ENCODE assay signal across 17 cellular contexts in genomic region chr4:4443821-4444220, GRCh38. TPM values are rescaled to one million over a fixed set of nuclear protein-coding genes. Genes with fewer than 3 reads are reported as not detected.
DNase-seq lines count a peak whose midpoint lies in the region; ATAC-seq and TF ChIP-seq lines count a peak whose summit lies in the region.
"Had no signal": no experiment of that assay in that cellular context is flagged by ENCODE, and none has a peak within 500 bp of the region (broad histone marks: within the 10 kb centered on the region; RNA-seq: fewer than 3 reads in every experiment).

No MANE protein-coding gene starts in this region.

- H3K4me3 ChIP-seq in GM23248 (no peak overlapping the region), RWPE2 (ENCODE audit: severe bottlenecking) (no peak overlapping the region), fibroblast of lung (replicated peaks in 1 of 4; ENCODE audit: control extremely low read depth in 1 of 4, insufficient read depth in 1 of 4, low read depth in 3 of 4, low read length in 4 of 4) (no peak overlapping the region), MG63 (no peak overlapping the region), OCI-LY7 (ENCODE audit: low read depth, low read length, poor library complexity, severe bottlenecking) (no peak overlapping the region)
- H3K4me3 ChIP-seq: left lung, thoracic aorta had no signal

- in situ Hi-C loops in GM23248 (cut with MboI) = no loop called here

- peak; percentile 64; the same call in 2 of the 3 replicates for ATAC-seq in RWPE2 (ENCODE audit: low read depth)
- no peak for ATAC-seq in HG02938 (IDR thresholded peaks at IDR 0.05; ENCODE audit: unreplicated experiment)
- ATAC-seq: activated naive CD4-positive, alpha-beta T cell treated with anti-CD3 and anti-CD28 coated beads, Interleukin-2, amount 50 U/mL, for 72 hours; left lung had no signal

- H3K9me2 ChIP-seq in GM23248 (ENCODE audit: insufficient read depth) = no peaks in the 10 kb centered on the region
- H3K9me2 ChIP-seq in OCI-LY7 (ENCODE audit: insufficient read depth, low read length) = no peaks in the 10 kb centered on the region

- H3K79me2 ChIP-seq in GM23248 (ENCODE audit: insufficient read depth) (peaks cover 7% of the 10 kb centered on the region; the same call in 1 of the 2 replicates), fibroblast of lung (ENCODE audit: control insufficient read depth, insufficient read depth, low read length) (no peaks in the 10 kb centered on the region), OCI-LY7 (ENCODE audit: insufficient read depth, low read depth, low read length) (no peaks in the 10 kb centered on the region)

- intact Hi-C loops in OCI-LY7 (cut with micrococcal nuclease; ENCODE audit: unreplicated experiment) = no loop called here

- no peak for TF ChIP-seq CTCF in RWPE2 (IDR thresholded peaks at IDR 0.05; ENCODE audit: poor library complexity, severe bottlenecking)
- TF ChIP-seq CTCF in fibroblast of lung (conservative IDR thresholded peaks at IDR 0.05 in 1 of 2, IDR thresholded peaks at IDR 0.05 in 1 of 2; ENCODE audit: low read depth in 1 of 2, low read length in 2 of 2) = no peak
- no peak for TF ChIP-seq CTCF in progenitor cell of endocrine pancreas (IDR thresholded peaks at IDR 0.05; ENCODE audit: unreplicated experiment)
- no peak for TF ChIP-seq CTCF in OCI-LY7 (conservative IDR thresholded peaks at IDR 0.05; ENCODE audit: low read length)

- H4K20me1 ChIP-seq in GM23248 (ENCODE audit: insufficient read depth) (no peaks in the 10 kb centered on the region), fibroblast of lung (ENCODE audit: control insufficient read depth, extremely low read depth, insufficient read depth, low read length) (no peaks in the 10 kb centered on the region), OCI-LY7 (ENCODE audit: insufficient read depth, low read length) (no peaks in the 10 kb centered on the region)

- DNase-seq in GM23248 = peak; percentile 71
- no peak for DNase-seq in RWPE2 (ENCODE audit: low spot score)
- peak; percentile 36 to 83 for DNase-seq in fibroblast of lung (ENCODE audit: low read depth in 2 of 2)
- DNase-seq in progenitor cell of endocrine pancreas (ENCODE audit: low spot score, unreplicated experiment) = no peak
- DNase-seq in cerebellar cortex (ENCODE audit: low spot score) = no peak
- no peak for DNase-seq in MG63
- no peak for DNase-seq in OCI-LY7 (ENCODE audit: low spot score)
- DNase-seq: COR-L47; cortex of kidney; left lung; NCI-H524; SHP77; stimulated activated CD4-positive, alpha-beta T cell treated with anti-CD3 and anti-CD28 coated beads, Interleukin-12 subunit alpha, Interleukin-12 subunit beta, amount 100 ng/mL, for 4 hours had no signal

- no peaks in the 10 kb centered on the region for H3K9me3 Mint-ChIP-seq in progenitor cell of endocrine pancreas (ENCODE audit: low read depth)
- H3K9me3 Mint-ChIP-seq: activated naive CD4-positive, alpha-beta T cell treated with anti-CD3 and anti-CD28 coated beads, Interleukin-2, amount 50 U/mL, for 72 hours had no signal

- no peaks in the 10 kb centered on the region for H3K36me3 ChIP-seq in GM23248 (ENCODE audit: low read depth)
- H3K36me3 ChIP-seq in RWPE2 (ENCODE audit: low read depth) = peaks cover 6% of the 10 kb centered on the region; the same call in 1 of the 2 replicates
- H3K36me3 ChIP-seq in fibroblast of lung (ENCODE audit: control insufficient read depth, insufficient read depth, low read length) = no peaks in the 10 kb centered on the region
- no peaks in the 10 kb centered on the region for H3K36me3 ChIP-seq in MG63
- H3K36me3 ChIP-seq in OCI-LY7 (ENCODE audit: insufficient read depth, low read length) = peaks cover 3% of the 10 kb centered on the region
- H3K36me3 ChIP-seq: left lung, thoracic aorta had no signal

- no peak overlapping the region for H2AFZ ChIP-seq in GM23248
- no peak overlapping the region for H2AFZ ChIP-seq in fibroblast of lung (ENCODE audit: low read length)
- H2AFZ ChIP-seq in OCI-LY7 (ENCODE audit: low read length) = no peak overlapping the region

- H3K4me1 ChIP-seq in GM23248 (ENCODE audit: insufficient read depth) (peaks cover 34% of the 10 kb centered on the region), RWPE2 (ENCODE audit: insufficient read depth, poor library complexity, severe bottlenecking) (peaks cover 8% of the 10 kb centered on the region), fibroblast of lung (ENCODE audit: control insufficient read depth, extremely low read depth, insufficient read depth, low read length) (no peaks in the 10 kb centered on the region), OCI-LY7 (ENCODE audit: insufficient read depth, low read length, poor library complexity, severe bottlenecking) (no peaks in the 10 kb centered on the region)
- H3K4me1 ChIP-seq: left lung had no signal

- no peaks in the 10 kb centered on the region for H3K27me3 Mint-ChIP-seq in progenitor cell of endocrine pancreas

- BruUV-seq in OCI-LY7 (replicated peaks; lab: Mats Ljungman, UMichigan) = no TSS peak

- H3K4me2 ChIP-seq in GM23248 (ENCODE audit: unreplicated experiment) = peak overlapping the region; percentile 31
- no peak overlapping the region for H3K4me2 ChIP-seq in fibroblast of lung (ENCODE audit: extremely low read depth, insufficient read depth, low read length)
- no peak overlapping the region for H3K4me2 ChIP-seq in OCI-LY7 (ENCODE audit: low read length)

- H3K4me3 Mint-ChIP-seq in progenitor cell of endocrine pancreas (ENCODE audit: low read depth) = no peak overlapping the region

- peaks cover 13% of the 10 kb centered on the region for H3K4me1 Mint-ChIP-seq in progenitor cell of endocrine pancreas (ENCODE audit: low read depth)

- POLR2A ChIA-PET in OCI-LY7 (lab: Charles Lee) = no interaction called here

- WGBS in GM23248 (ENCODE audit: low coverage in 1 of 2, low lambda C conversion rate in 2 of 2, missing lambda C conversion rate in 2 of 2), 2 experiments = 50 to 55% methylated on average over 2 of the region's 2 CpGs

- H3K27ac Mint-ChIP-seq in progenitor cell of endocrine pancreas = peak overlapping the region; percentile 9

- H3K9ac ChIP-seq in GM23248 = no peak overlapping the region
- H3K9ac ChIP-seq in fibroblast of lung (ENCODE audit: insufficient read depth, low read length) = no peak overlapping the region

- H3K27me3 ChIP-seq in GM23248 (replicated peaks; ENCODE audit: insufficient read depth) (no peaks in the 10 kb centered on the region), RWPE2 (ENCODE audit: insufficient read depth, poor library complexity, severe bottlenecking) (no peaks in the 10 kb centered on the region), fibroblast of lung (ENCODE audit: control insufficient read depth, insufficient read depth, low read length) (no peaks in the 10 kb centered on the region), MG63 (no peaks in the 10 kb centered on the region)
- H3K27me3 ChIP-seq: left lung had no signal

- CTCF ChIA-PET in OCI-LY7 (lab: Charles Lee; ENCODE audit: unreplicated experiment) = no interaction called here

- peaks cover 21% of the 10 kb centered on the region for H3F3A ChIP-seq in GM23248 (ENCODE audit: insufficient read depth)

- no peaks in the 10 kb centered on the region for H3K9me3 ChIP-seq in GM23248 (ENCODE audit: low read depth)
- no peaks in the 10 kb centered on the region for H3K9me3 ChIP-seq in RWPE2 (ENCODE audit: severe bottlenecking)
- H3K9me3 ChIP-seq in fibroblast of lung (ENCODE audit: control insufficient read depth, insufficient read depth, low read depth, low read length) = no peaks in the 10 kb centered on the region
- no peaks in the 10 kb centered on the region for H3K9me3 ChIP-seq in MG63
- H3K9me3 ChIP-seq in OCI-LY7 (ENCODE audit: low read length) = no peaks in the 10 kb centered on the region
- H3K9me3 ChIP-seq: left lung, thoracic aorta had no signal

- H3K27ac ChIP-seq in GM23248 (no peak overlapping the region), RWPE2 (ENCODE audit: poor library complexity, severe bottlenecking) (no peak overlapping the region), fibroblast of lung (ENCODE audit: insufficient read depth, low read length) (no peak overlapping the region), OCI-LY7 (ENCODE audit: low read depth, low read length, poor library complexity, severe bottlenecking) (no peak overlapping the region)
- H3K27ac ChIP-seq: left lung, thoracic aorta had no signal

- H3K36me3 Mint-ChIP-seq in progenitor cell of endocrine pancreas (ENCODE audit: insufficient read depth) = peaks cover 3% of the 10 kb centered on the region
- H3K36me3 Mint-ChIP-seq: activated naive CD4-positive, alpha-beta T cell treated with anti-CD3 and anti-CD28 coated beads, Interleukin-2, amount 50 U/mL, for 72 hours had no signal

RNA-seq across cellular contexts. Expression of gene NSG1, which starts 56.9 kb away (rescaled TPM):
- total RNA-seq in GM23248 (2014; rRNA removed; shearing (Covaris generic)) = 0.86 TPM in 1 of 2 replicates, not detected in the other
- polyA plus RNA-seq in GM23248 (2016; fragmentation: Nextera tagmentation; extraction: Ambion mirVana) (0.16 and 0.31 TPM in 2 replicates), fibroblast of lung (1.1 TPM in 2 replicates)
- total RNA-seq in fibroblast of lung (under 0.01 and 0.17 TPM in 2 replicates), progenitor cell of endocrine pancreas (52.4 and 55.0 TPM in 2 replicates), OCI-LY7 (2022) (35.5 and 36.6 TPM in 2 replicates)
- polyA plus RNA-seq in fibroblast of lung (2012) = 1.2 and 1.4 TPM in 2 replicates
- polyA minus RNA-seq in fibroblast of lung (ENCODE audit: low replicate concordance) = 0.70 and 1.2 TPM in 2 replicates
- total RNA-seq in MG63 (2014; rRNA removed; shearing (Covaris generic); ENCODE audit: low replicate concordance) = not detected in 2 replicates
- 28.8 and 38.8 TPM in 2 replicates for total RNA-seq in OCI-LY7 (2014; rRNA removed; shearing (Covaris generic))
- total RNA-seq: glomerular endothelial cell had no signal

Comparison
In these comparisons a context has a peak if more than half of its experiments do, and no peak if none do; other contexts are left out.
1. DNase-seq: peak in GM23248 (single experiment) and fibroblast of lung (2 of 2); none in RWPE2 (single experiment), progenitor cell of endocrine pancreas (single experiment), cerebellar cortex (single experiment), MG63 (single experiment) and OCI-LY7 (single experiment).
2. RNA of gene NSG1, which starts 56.9 kb away (total RNA-seq): 52.4 to 55.0 TPM in progenitor cell of endocrine pancreas and 28.8 to 38.8 TPM in OCI-LY7; 0.86 TPM in GM23248, under 0.01 to 0.17 TPM in fibroblast of lung and not detected in MG63; every median in the first group is over 10 times any median in the second.